Comparison of ENCODE assay signal across 7 cellular contexts in genomic region chr13:107111248-107111647, GRCh38.
"Had no signal": no experiment of that assay in that cellular context is flagged by ENCODE, and none has a peak within 500 bp of the region (broad histone marks: within the 10 kb centered on the region; RNA-seq: fewer than 3 reads in every experiment).

No MANE protein-coding gene starts in this region.

- H3K27ac ChIP-seq: HL-60 had no signal

- ATAC-seq: HepG2, K562 had no signal

- FAIRE-seq: HepG2, HTR-8/SVneo, K562 had no signal

- H3K4me3 ChIP-seq: K562 had no signal

- DNase-seq: IMR-90, KBM-7, KG1 had no signal
